Comparison of ENCODE assay signal across 8 cellular contexts in genomic region chr9:91117959-91118651, GRCh38.
DNase-seq lines count a peak whose midpoint lies in the region; ATAC-seq and TF ChIP-seq lines count a peak whose summit lies in the region.

No MANE protein-coding gene starts in this region.

- H4K20me1 ChIP-seq in fibroblast of lung (ENCODE audit: control insufficient read depth, extremely low read depth, insufficient read depth, low read length), result no peaks in the 10 kb centered on the region

- no peaks in the 10 kb centered on the region for H3K27me3 Mint-ChIP-seq in activated CD4-positive, alpha-beta memory T cell treated with anti-CD3 and anti-CD28 coated beads, Interleukin-2, amount 10 ng/mL, durations not matched to agents 7 days and 5 days
- H3K27me3 Mint-ChIP-seq in T-cell, result peaks cover 18 to 20% of the 10 kb centered on the region in 2 donors

- TF ChIP-seq CTCF in fibroblast of lung (conservative IDR thresholded peaks at IDR 0.05 in 1 of 2, IDR thresholded peaks at IDR 0.05 in 1 of 2; ENCODE audit: low read depth in 1 of 2, low read length in 2 of 2), result no peak

- peak overlapping the region; percentile 92 for H3K27ac ChIP-seq in fibroblast of lung (ENCODE audit: insufficient read depth, low read length)

- no peaks in the 10 kb centered on the region for H3K79me2 ChIP-seq in fibroblast of lung (ENCODE audit: control insufficient read depth, insufficient read depth, low read length)

- no peak overlapping the region for H3K27ac Mint-ChIP-seq in activated CD4-positive, alpha-beta memory T cell treated with anti-CD3 and anti-CD28 coated beads, Interleukin-2, amount 10 ng/mL, durations not matched to agents 7 days and 5 days
- no peak overlapping the region for H3K27ac Mint-ChIP-seq in T-cell

- CTCF ChIA-PET in activated CD4-positive, alpha-beta memory T cell treated with anti-CD3 and anti-CD28 coated beads, Interleukin-2, amount 10 ng/mL, durations not matched to agents 7 days and 5 days (lab: Charles Lee), result no interaction called here
- CTCF ChIA-PET in T-cell (lab: Charles Lee), result no interaction called here

- H3K4me1 ChIP-seq in fibroblast of lung (ENCODE audit: control insufficient read depth, extremely low read depth, insufficient read depth, low read length), result peaks cover 16% of the 10 kb centered on the region
- peaks cover 7% of the 10 kb centered on the region for H3K4me1 ChIP-seq in mucosa of stomach (ENCODE audit: control insufficient read depth, insufficient read depth, low read length)

- peak overlapping the region; percentile 79 for H3K4me2 ChIP-seq in fibroblast of lung (ENCODE audit: extremely low read depth, insufficient read depth, low read length)

- H3K36me3 ChIP-seq in fibroblast of lung (ENCODE audit: control insufficient read depth, insufficient read depth, low read length) (no peaks in the 10 kb centered on the region), mucosa of stomach (ENCODE audit: control insufficient read depth, insufficient read depth, low read length) (no peaks in the 10 kb centered on the region)

- H3K9me3 ChIP-seq in fibroblast of lung (ENCODE audit: control insufficient read depth, insufficient read depth, low read depth, low read length) (no peaks in the 10 kb centered on the region), mucosa of stomach (ENCODE audit: control insufficient read depth, low read length) (no peaks in the 10 kb centered on the region)

- H3K9ac ChIP-seq in fibroblast of lung (ENCODE audit: insufficient read depth, low read length), result peak overlapping the region; percentile 51
- H3K9ac ChIP-seq in mucosa of stomach (ENCODE audit: low read length), result peak overlapping the region; percentile 54

- no peak overlapping the region for H2AFZ ChIP-seq in fibroblast of lung (ENCODE audit: low read length)

- ATAC-seq in T-cell (replicated peaks in 1 of 4), result no peak

- POLR2A ChIA-PET in activated CD4-positive, alpha-beta memory T cell treated with anti-CD3 and anti-CD28 coated beads, Interleukin-2, amount 10 ng/mL, durations not matched to agents 7 days and 5 days (lab: Charles Lee), result interaction anchor here (1.0 kb wide), 1 partner anchor 18 kb away, joined by 3 read pairs; no protein-coding TSS in a partner anchor
- POLR2A ChIA-PET in T-cell (lab: Charles Lee), result interaction anchor here in 1 of 2 donors (0.6 kb wide), 1 partner anchor 14 kb away, joined by 4 read pairs; no protein-coding TSS in a partner anchor

- H3K36me3 Mint-ChIP-seq in activated CD4-positive, alpha-beta memory T cell treated with anti-CD3 and anti-CD28 coated beads, Interleukin-2, amount 10 ng/mL, durations not matched to agents 7 days and 5 days (ENCODE audit: low read depth), result peaks cover 78% of the 10 kb centered on the region
- H3K36me3 Mint-ChIP-seq in T-cell, result no peaks in the 10 kb centered on the region

- H3K27me3 ChIP-seq in fibroblast of lung (ENCODE audit: control insufficient read depth, insufficient read depth, low read length) (no peaks in the 10 kb centered on the region), mucosa of stomach (ENCODE audit: control insufficient read depth, insufficient read depth, low read length) (no peaks in the 10 kb centered on the region)

- DNase-seq in AG08396 (ENCODE audit: low spot score), result peak; percentile 94
- DNase-seq in NCI-H510A treated with DMSO at 0.1 percent for 48 hours (lab: John Stamatoyannopoulos, UW), result peak; percentile 97
- DNase-seq in fibroblast of lung (ENCODE audit: low read depth in 2 of 2), result peak; percentile 74 to 95
- peak; percentile 84 for DNase-seq in ureter (ENCODE audit: low spot score)
- no peak for DNase-seq in activated CD4-positive, alpha-beta memory T cell treated with anti-CD3 and anti-CD28 coated beads, Interleukin-2, amount 10 ng/mL, durations not matched to agents 7 days and 5 days
- no peak for DNase-seq in stimulated activated CD4-positive, alpha-beta T cell treated with anti-CD3 and anti-CD28 coated beads, Interleukin-4, amount 100 ng/mL, for 1 hour
- DNase-seq in T-cell, result no peak

- H3K4me1 Mint-ChIP-seq in activated CD4-positive, alpha-beta memory T cell treated with anti-CD3 and anti-CD28 coated beads, Interleukin-2, amount 10 ng/mL, durations not matched to agents 7 days and 5 days, result peaks cover 50% of the 10 kb centered on the region
- H3K4me1 Mint-ChIP-seq in T-cell, result peaks cover 0 to 1% (median 0%) of the 10 kb centered on the region in 3 donors

- peaks cover 10% of the 10 kb centered on the region for H3K9me3 Mint-ChIP-seq in activated CD4-positive, alpha-beta memory T cell treated with anti-CD3 and anti-CD28 coated beads, Interleukin-2, amount 10 ng/mL, durations not matched to agents 7 days and 5 days
- peaks cover 0 to 5% (median 0%) of the 10 kb centered on the region in 3 donors for H3K9me3 Mint-ChIP-seq in T-cell

- H3K4me3 Mint-ChIP-seq in activated CD4-positive, alpha-beta memory T cell treated with anti-CD3 and anti-CD28 coated beads, Interleukin-2, amount 10 ng/mL, durations not matched to agents 7 days and 5 days, result no peak overlapping the region
- no peak overlapping the region for H3K4me3 Mint-ChIP-seq in T-cell

- H3K4me3 ChIP-seq in fibroblast of lung (replicated peaks in 1 of 4; ENCODE audit: control extremely low read depth in 1 of 4, insufficient read depth in 1 of 4, low read depth in 3 of 4, low read length in 4 of 4) (peak overlapping the region in 1 of 4 experiments; percentile 23), mucosa of stomach (ENCODE audit: low read length) (peak overlapping the region; percentile 18)

Comparison
In these comparisons a context has a peak if more than half of its experiments do, and no peak if none do; other contexts are left out.
1. DNase-seq: peak in AG08396 (single experiment), NCI-H510A treated with DMSO at 0.1 percent for 48 hours (single experiment), fibroblast of lung (2 of 2) and ureter (single experiment); none in activated CD4-positive, alpha-beta memory T cell treated with anti-CD3 and anti-CD28 coated beads, Interleukin-2, amount 10 ng/mL, durations not matched to agents 7 days and 5 days (single experiment), stimulated activated CD4-positive, alpha-beta T cell treated with anti-CD3 and anti-CD28 coated beads, Interleukin-4, amount 100 ng/mL, for 1 hour (single experiment) and T-cell (0 of 34).